In the genomic region with DNA sequence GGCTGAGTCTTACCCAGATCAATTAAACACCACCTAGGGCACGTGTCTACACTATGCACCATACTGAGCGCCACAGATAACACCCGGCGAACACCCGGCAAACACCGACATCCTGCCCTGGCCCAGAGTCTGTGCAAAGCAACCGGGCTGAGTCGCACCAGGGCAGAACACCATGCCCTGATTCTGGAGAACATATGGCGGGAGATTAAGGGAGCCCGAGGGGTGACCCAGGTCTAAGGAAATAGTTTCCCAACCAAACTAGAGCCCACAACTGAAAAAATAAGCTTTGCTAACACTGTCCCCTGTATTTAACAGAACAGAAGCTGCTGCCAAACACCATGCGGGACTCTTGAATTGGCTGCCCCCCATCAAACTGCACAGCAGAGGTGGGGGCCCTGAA, we compare ENCODE assay signal across 2 cellular contexts.
TF ChIP-seq lines count a peak whose summit lies in the region.

No MANE protein-coding gene starts in this region.

TF ChIP-seq in IMR-90, 13 proteins besides CTCF, POLR2A, EP300 and RAD21:
- TF ChIP-seq NFE2L2 (IDR thresholded peaks at IDR 0.05; ENCODE audit: low read depth, low read length) (no peak), MAZ (IDR thresholded peaks at IDR 0.05; ENCODE audit: borderline replicate concordance, low read depth, low read length) (no peak), MAFK (IDR thresholded peaks at IDR 0.05; ENCODE audit: low read depth, low read length) (no peak), MXI1 (IDR thresholded peaks at IDR 0.05; ENCODE audit: borderline replicate concordance, low read depth, low read length) (no peak), RFX5 (IDR thresholded peaks at IDR 0.05; ENCODE audit: low read depth, low read length) (no peak), CEBPB (IDR thresholded peaks at IDR 0.05; ENCODE audit: low read depth, low read length) (no peak), SMC3 (IDR thresholded peaks at IDR 0.05; ENCODE audit: low read depth, low read length) (no peak), CHD1 (IDR thresholded peaks at IDR 0.05; ENCODE audit: low read depth, low read length) (no peak), RCOR1 (IDR thresholded peaks at IDR 0.05; ENCODE audit: insufficient replicate concordance, low read length) (no peak), BHLHE40 (IDR thresholded peaks at IDR 0.05; ENCODE audit: low read depth, low read length) (no peak), FOS (IDR thresholded peaks at IDR 0.05; ENCODE audit: low read depth, low read length) (no peak)
- TF ChIP-seq, protein P1, sequence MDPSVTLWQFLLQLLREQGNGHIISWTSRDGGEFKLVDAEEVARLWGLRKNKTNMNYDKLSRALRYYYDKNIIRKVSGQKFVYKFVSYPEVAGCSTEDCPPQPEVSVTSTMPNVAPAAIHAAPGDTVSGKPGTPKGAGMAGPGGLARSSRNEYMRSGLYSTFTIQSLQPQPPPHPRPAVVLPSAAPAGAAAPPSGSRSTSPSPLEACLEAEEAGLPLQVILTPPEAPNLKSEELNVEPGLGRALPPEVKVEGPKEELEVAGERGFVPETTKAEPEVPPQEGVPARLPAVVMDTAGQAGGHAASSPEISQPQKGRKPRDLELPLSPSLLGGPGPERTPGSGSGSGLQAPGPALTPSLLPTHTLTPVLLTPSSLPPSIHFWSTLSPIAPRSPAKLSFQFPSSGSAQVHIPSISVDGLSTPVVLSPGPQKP (IDR thresholded peaks at IDR 0.05; ENCODE audit: borderline replicate concordance, low read depth, low read length) = no peak
- TF ChIP-seq, protein P2, sequence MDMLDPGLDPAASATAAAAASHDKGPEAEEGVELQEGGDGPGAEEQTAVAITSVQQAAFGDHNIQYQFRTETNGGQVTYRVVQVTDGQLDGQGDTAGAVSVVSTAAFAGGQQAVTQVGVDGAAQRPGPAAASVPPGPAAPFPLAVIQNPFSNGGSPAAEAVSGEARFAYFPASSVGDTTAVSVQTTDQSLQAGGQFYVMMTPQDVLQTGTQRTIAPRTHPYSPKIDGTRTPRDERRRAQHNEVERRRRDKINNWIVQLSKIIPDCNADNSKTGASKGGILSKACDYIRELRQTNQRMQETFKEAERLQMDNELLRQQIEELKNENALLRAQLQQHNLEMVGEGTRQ (IDR thresholded peaks at IDR 0.05; ENCODE audit: low read depth, low read length) = no peak

TF ChIP-seq in liver, 16 proteins besides CTCF, POLR2A, EP300 and RAD21:
- no peak for TF ChIP-seq NR2F2 (IDR thresholded peaks at IDR 0.05)
- TF ChIP-seq, protein P3, sequence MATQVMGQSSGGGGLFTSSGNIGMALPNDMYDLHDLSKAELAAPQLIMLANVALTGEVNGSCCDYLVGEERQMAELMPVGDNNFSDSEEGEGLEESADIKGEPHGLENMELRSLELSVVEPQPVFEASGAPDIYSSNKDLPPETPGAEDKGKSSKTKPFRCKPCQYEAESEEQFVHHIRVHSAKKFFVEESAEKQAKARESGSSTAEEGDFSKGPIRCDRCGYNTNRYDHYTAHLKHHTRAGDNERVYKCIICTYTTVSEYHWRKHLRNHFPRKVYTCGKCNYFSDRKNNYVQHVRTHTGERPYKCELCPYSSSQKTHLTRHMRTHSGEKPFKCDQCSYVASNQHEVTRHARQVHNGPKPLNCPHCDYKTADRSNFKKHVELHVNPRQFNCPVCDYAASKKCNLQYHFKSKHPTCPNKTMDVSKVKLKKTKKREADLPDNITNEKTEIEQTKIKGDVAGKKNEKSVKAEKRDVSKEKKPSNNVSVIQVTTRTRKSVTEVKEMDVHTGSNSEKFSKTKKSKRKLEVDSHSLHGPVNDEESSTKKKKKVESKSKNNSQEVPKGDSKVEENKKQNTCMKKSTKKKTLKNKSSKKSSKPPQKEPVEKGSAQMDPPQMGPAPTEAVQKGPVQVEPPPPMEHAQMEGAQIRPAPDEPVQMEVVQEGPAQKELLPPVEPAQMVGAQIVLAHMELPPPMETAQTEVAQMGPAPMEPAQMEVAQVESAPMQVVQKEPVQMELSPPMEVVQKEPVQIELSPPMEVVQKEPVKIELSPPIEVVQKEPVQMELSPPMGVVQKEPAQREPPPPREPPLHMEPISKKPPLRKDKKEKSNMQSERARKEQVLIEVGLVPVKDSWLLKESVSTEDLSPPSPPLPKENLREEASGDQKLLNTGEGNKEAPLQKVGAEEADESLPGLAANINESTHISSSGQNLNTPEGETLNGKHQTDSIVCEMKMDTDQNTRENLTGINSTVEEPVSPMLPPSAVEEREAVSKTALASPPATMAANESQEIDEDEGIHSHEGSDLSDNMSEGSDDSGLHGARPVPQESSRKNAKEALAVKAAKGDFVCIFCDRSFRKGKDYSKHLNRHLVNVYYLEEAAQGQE (IDR thresholded peaks at IDR 0.05) = no peak
- TF ChIP-seq FOXA1 (IDR thresholded peaks at IDR 0.05) = no peak
- no peak for TF ChIP-seq EGR1 (IDR thresholded peaks at IDR 0.05; ENCODE audit: low read depth in 2 of 2)
- peak in 1 of 2 donors; percentile 5 for TF ChIP-seq RXRA (IDR thresholded peaks at IDR 0.05)
- no peak for TF ChIP-seq TAF1 (conservative IDR thresholded peaks at IDR 0.05)
- TF ChIP-seq, protein P4, sequence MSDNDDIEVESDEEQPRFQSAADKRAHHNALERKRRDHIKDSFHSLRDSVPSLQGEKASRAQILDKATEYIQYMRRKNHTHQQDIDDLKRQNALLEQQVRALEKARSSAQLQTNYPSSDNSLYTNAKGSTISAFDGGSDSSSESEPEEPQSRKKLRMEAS (IDR thresholded peaks at IDR 0.05) = no peak
- TF ChIP-seq HNF4A (conservative IDR thresholded peaks at IDR 0.05) = peak in 1 of 2 donors; percentile 9
- TF ChIP-seq, protein P5, sequence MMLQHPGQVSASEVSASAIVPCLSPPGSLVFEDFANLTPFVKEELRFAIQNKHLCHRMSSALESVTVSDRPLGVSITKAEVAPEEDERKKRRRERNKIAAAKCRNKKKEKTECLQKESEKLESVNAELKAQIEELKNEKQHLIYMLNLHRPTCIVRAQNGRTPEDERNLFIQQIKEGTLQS (IDR thresholded peaks at IDR 0.05) = no peak
- TF ChIP-seq, protein P6, sequence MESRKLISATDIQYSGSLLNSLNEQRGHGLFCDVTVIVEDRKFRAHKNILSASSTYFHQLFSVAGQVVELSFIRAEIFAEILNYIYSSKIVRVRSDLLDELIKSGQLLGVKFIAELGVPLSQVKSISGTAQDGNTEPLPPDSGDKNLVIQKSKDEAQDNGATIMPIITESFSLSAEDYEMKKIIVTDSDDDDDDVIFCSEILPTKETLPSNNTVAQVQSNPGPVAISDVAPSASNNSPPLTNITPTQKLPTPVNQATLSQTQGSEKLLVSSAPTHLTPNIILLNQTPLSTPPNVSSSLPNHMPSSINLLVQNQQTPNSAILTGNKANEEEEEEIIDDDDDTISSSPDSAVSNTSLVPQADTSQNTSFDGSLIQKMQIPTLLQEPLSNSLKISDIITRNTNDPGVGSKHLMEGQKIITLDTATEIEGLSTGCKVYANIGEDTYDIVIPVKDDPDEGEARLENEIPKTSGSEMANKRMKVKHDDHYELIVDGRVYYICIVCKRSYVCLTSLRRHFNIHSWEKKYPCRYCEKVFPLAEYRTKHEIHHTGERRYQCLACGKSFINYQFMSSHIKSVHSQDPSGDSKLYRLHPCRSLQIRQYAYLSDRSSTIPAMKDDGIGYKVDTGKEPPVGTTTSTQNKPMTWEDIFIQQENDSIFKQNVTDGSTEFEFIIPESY (IDR thresholded peaks at IDR 0.05) = no peak
- peak; percentile 2 for TF ChIP-seq YY1 (IDR thresholded peaks at IDR 0.05)
- TF ChIP-seq GABPA (IDR thresholded peaks at IDR 0.05 in 1 of 2, conservative IDR thresholded peaks at IDR 0.05 in 1 of 2) = no peak
- no peak for TF ChIP-seq JUND (IDR thresholded peaks at IDR 0.05)
